In the genomic region with DNA sequence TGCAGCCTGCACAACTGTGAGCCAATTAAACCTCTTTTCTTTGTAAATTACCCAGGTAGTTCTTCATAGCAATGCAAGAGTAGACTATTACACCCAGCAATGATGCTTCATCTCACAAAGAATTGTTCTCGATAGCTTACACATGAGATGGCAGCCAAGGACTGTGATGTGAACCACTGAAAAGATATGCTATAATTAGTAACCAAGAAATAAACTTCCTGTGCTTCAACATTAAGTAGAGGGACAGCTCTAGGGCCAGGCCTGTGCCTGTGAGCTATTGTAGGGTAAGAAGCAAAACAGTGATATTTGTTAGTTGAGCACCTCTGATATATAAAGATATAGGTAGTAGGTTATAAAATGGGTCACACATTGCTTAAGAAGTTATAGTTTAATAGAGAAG, we compare ENCODE assay signal across 17 cellular contexts. TPM values are rescaled to one million over a fixed set of nuclear protein-coding genes. Genes with fewer than 3 reads are reported as not detected.
"Had no signal": no experiment of that assay in that cellular context is flagged by ENCODE, and none has a peak within 500 bp of the region (broad histone marks: within the 10 kb centered on the region; RNA-seq: fewer than 3 reads in every experiment).

No MANE protein-coding gene starts in this region.

- H3K9me3 ChIP-seq: body of pancreas, gastrocnemius medialis, left lung, psoas muscle, testis had no signal

- H3K4me1 Mint-ChIP-seq: activated B cell treated with CpG ODN at 0.5 μM for 24 hours; activated CD4-positive, alpha-beta T cell treated with anti-CD3 and anti-CD28 coated beads, Interleukin-2, amount 10 ng/mL, durations not matched to agents 7 days and 5 days; stimulated activated naive CD8-positive, alpha-beta T cell treated with anti-CD3 and anti-CD28 coated beads, Interleukin-15, amount 100 ng/mL, for 72 hours had no signal

- H3K4me3 ChIP-seq: body of pancreas, gastrocnemius medialis, left lung, psoas muscle, testis had no signal

- H3K27ac ChIP-seq: body of pancreas, psoas muscle, testis had no signal

- H3K27me3 Mint-ChIP-seq: activated B cell treated with CpG ODN at 0.5 μM for 24 hours; activated CD4-positive, alpha-beta T cell treated with anti-CD3 and anti-CD28 coated beads, Interleukin-2, amount 10 ng/mL, durations not matched to agents 7 days and 5 days; stimulated activated naive CD8-positive, alpha-beta T cell treated with anti-CD3 and anti-CD28 coated beads, Interleukin-15, amount 100 ng/mL, for 72 hours had no signal

- H3K27ac Mint-ChIP-seq: activated B cell treated with CpG ODN at 0.5 μM for 24 hours; activated CD4-positive, alpha-beta T cell treated with anti-CD3 and anti-CD28 coated beads, Interleukin-2, amount 10 ng/mL, durations not matched to agents 7 days and 5 days; activated naive CD4-positive, alpha-beta T cell treated with anti-CD3 and anti-CD28 coated beads, Interleukin-2, amount 50 U/mL, for 72 hours; activated T-cell treated with anti-CD3 and anti-CD28 coated beads, Interleukin-2, amount 50 U/mL, for 72 hours; stimulated activated naive CD8-positive, alpha-beta T cell treated with anti-CD3 and anti-CD28 coated beads, Interleukin-15, amount 100 ng/mL, for 72 hours had no signal

- DNase-seq: activated B cell treated with CpG ODN at 0.5 μM for 24 hours; activated CD4-positive, alpha-beta T cell treated with anti-CD3 and anti-CD28 coated beads, Interleukin-2, amount 10 ng/mL, durations not matched to agents 7 days and 5 days; activated CD8-positive, alpha-beta memory T cell treated with anti-CD3 and anti-CD28 coated beads, Interleukin-2, amount 50 U/mL, for 48 hours; activated gamma-delta T cell; activated T-cell treated with anti-CD3 and anti-CD28 coated beads, Interleukin-2, amount 50 U/mL, for 72 hours; body of pancreas; central memory CD4-positive, alpha-beta T cell; cortex of kidney; effector CD8-positive, alpha-beta T cell; gastrocnemius medialis; islet precursor cell; left lung; psoas muscle; stimulated activated CD4-positive, alpha-beta T cell treated with anti-CD3 and anti-CD28 coated beads, Interleukin-1b, Interleukin-23, amount 100 ng/mL, for 48 hours; stimulated activated naive CD8-positive, alpha-beta T cell treated with anti-CD3 and anti-CD28 coated beads, Interleukin-15, amount 100 ng/mL, for 72 hours; testis had no signal

- H3K4me1 ChIP-seq: body of pancreas had no signal

- H3K36me3 ChIP-seq: gastrocnemius medialis, left lung had no signal

- ATAC-seq: activated naive CD4-positive, alpha-beta T cell treated with anti-CD3 and anti-CD28 coated beads, Interleukin-2, amount 50 U/mL, for 72 hours; activated T-cell treated with anti-CD3 and anti-CD28 coated beads, Interleukin-2, amount 50 U/mL, for 72 hours; body of pancreas; gastrocnemius medialis; left lung; stimulated activated naive CD8-positive, alpha-beta T cell treated with anti-CD3 and anti-CD28 coated beads, Interleukin-15, amount 100 ng/mL, for 72 hours had no signal

- H3K4me3 Mint-ChIP-seq: activated B cell treated with CpG ODN at 0.5 μM for 24 hours; activated CD4-positive, alpha-beta T cell treated with anti-CD3 and anti-CD28 coated beads, Interleukin-2, amount 10 ng/mL, durations not matched to agents 7 days and 5 days; activated T-cell treated with anti-CD3 and anti-CD28 coated beads, Interleukin-2, amount 50 U/mL, for 72 hours; stimulated activated naive CD8-positive, alpha-beta T cell treated with anti-CD3 and anti-CD28 coated beads, Interleukin-15, amount 100 ng/mL, for 72 hours had no signal

- H3K36me3 Mint-ChIP-seq: activated naive CD4-positive, alpha-beta T cell treated with anti-CD3 and anti-CD28 coated beads, Interleukin-2, amount 50 U/mL, for 72 hours had no signal

- H3K27me3 ChIP-seq: body of pancreas, gastrocnemius medialis, left lung, testis had no signal

RNA-seq across cellular contexts. Expression of a gene that starts 41.8 kb away (rescaled TPM):
- total RNA-seq: activated B cell treated with CpG ODN at 0.5 μM for 24 hours; activated CD4-positive, alpha-beta T cell treated with anti-CD3 and anti-CD28 coated beads, Interleukin-2, amount 10 ng/mL, durations not matched to agents 7 days and 5 days had no signal
